Comparison of ENCODE assay signal across 16 cellular contexts in the genomic region with DNA sequence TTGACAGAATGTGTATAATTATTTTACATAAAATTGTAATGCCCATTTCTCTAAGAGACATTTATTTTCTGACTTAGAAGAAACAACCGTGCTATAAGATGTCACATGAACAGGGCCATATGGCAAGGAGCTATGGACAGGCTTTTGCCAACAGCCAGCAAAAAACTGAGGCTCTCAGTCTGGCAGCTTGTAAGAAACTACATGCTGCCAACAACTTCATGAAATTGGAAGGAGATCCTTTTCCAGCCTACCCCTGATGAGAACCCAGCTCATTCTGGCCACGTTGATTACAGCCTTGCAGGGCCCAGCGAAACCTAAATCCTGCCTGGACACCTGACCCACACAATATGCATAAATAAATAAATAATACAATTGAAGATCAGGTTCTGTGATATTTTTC.
DNase-seq lines count a peak whose midpoint lies in the region; ATAC-seq and TF ChIP-seq lines count a peak whose summit lies in the region.
"Had no signal": no experiment of that assay in that cellular context is flagged by ENCODE, and none has a peak within 500 bp of the region (broad histone marks: within the 10 kb centered on the region; RNA-seq: fewer than 3 reads in every experiment).

No MANE protein-coding gene starts in this region.

- no peaks in the 10 kb centered on the region for H3K27me3 ChIP-seq in osteoblast (ENCODE audit: insufficient read depth, low read length)

- H3K4me2 ChIP-seq in osteoblast (ENCODE audit: insufficient read depth, low read length), result no peak overlapping the region

- no peak overlapping the region for H3K4me3 ChIP-seq in osteoblast (ENCODE audit: insufficient read depth, low read length)

- no peaks in the 10 kb centered on the region for H3K36me3 ChIP-seq in osteoblast (ENCODE audit: insufficient read depth, low read length)

- intact Hi-C loops in activated T-helper 1 cell treated with anti-CD3 and anti-CD28 coated beads, Interleukin-12 subunit alpha, Interleukin-12 subunit beta, Interleukin-2, Interleukin-4 antibody, amounts not matched to agents 30 ng/mL and 10 ng/mL and 1 ng/mL, durations not matched to agents 14 hours and 24 hours and 36 hours (cut with micrococcal nuclease), result no loop called here

- H3K27ac Mint-ChIP-seq in activated T-helper 1 cell treated with anti-CD3 and anti-CD28 coated beads, Interleukin-12 subunit alpha, Interleukin-12 subunit beta, Interleukin-2, Interleukin-4 antibody, amounts not matched to agents 30 ng/mL and 10 ng/mL and 1 ng/mL, durations not matched to agents 14 hours and 24 hours and 36 hours, result no peak overlapping the region
- H3K27ac Mint-ChIP-seq: B cell; CD4-positive, alpha-beta T cell; H9 had no signal

- H3K36me3 Mint-ChIP-seq in activated T-helper 1 cell treated with anti-CD3 and anti-CD28 coated beads, Interleukin-12 subunit alpha, Interleukin-12 subunit beta, Interleukin-2, Interleukin-4 antibody, amounts not matched to agents 30 ng/mL and 10 ng/mL and 1 ng/mL, durations not matched to agents 14 hours and 24 hours and 36 hours (ENCODE audit: low read depth), result no peaks in the 10 kb centered on the region

- no peaks in the 10 kb centered on the region for H3K79me2 ChIP-seq in osteoblast (ENCODE audit: insufficient read depth, low read length)

- no peak for ATAC-seq in GM21528 (IDR thresholded peaks at IDR 0.05; ENCODE audit: low FRiP score, unreplicated experiment)

- no peak overlapping the region for H3K27ac ChIP-seq in osteoblast (ENCODE audit: low read depth, low read length)

- H3K4me1 ChIP-seq in osteoblast (ENCODE audit: insufficient read depth, low read length), result peaks cover 6% of the 10 kb centered on the region

- no peaks in the 10 kb centered on the region for H4K20me1 ChIP-seq in osteoblast (ENCODE audit: insufficient read depth, low read length)

- no peak overlapping the region for H3K4me3 Mint-ChIP-seq in activated T-helper 1 cell treated with anti-CD3 and anti-CD28 coated beads, Interleukin-12 subunit alpha, Interleukin-12 subunit beta, Interleukin-2, Interleukin-4 antibody, amounts not matched to agents 30 ng/mL and 10 ng/mL and 1 ng/mL, durations not matched to agents 14 hours and 24 hours and 36 hours
- H3K4me3 Mint-ChIP-seq: B cell; CD4-positive, alpha-beta T cell; H9 had no signal

- H3K9me3 ChIP-seq in osteoblast (ENCODE audit: low read depth, low read length), result no peaks in the 10 kb centered on the region

- no peak for TF ChIP-seq CTCF in osteoblast (IDR thresholded peaks at IDR 0.05; ENCODE audit: extremely low read depth, low read depth, low read length)

- no peaks in the 10 kb centered on the region for H3K9me3 Mint-ChIP-seq in activated T-helper 1 cell treated with anti-CD3 and anti-CD28 coated beads, Interleukin-12 subunit alpha, Interleukin-12 subunit beta, Interleukin-2, Interleukin-4 antibody, amounts not matched to agents 30 ng/mL and 10 ng/mL and 1 ng/mL, durations not matched to agents 14 hours and 24 hours and 36 hours
- H3K9me3 Mint-ChIP-seq: CD4-positive, alpha-beta T cell; H9 had no signal

- H3K27me3 Mint-ChIP-seq in activated T-helper 1 cell treated with anti-CD3 and anti-CD28 coated beads, Interleukin-12 subunit alpha, Interleukin-12 subunit beta, Interleukin-2, Interleukin-4 antibody, amounts not matched to agents 30 ng/mL and 10 ng/mL and 1 ng/mL, durations not matched to agents 14 hours and 24 hours and 36 hours (ENCODE audit: insufficient read depth), result no peaks in the 10 kb centered on the region
- H3K27me3 Mint-ChIP-seq: CD4-positive, alpha-beta T cell had no signal

- no peaks in the 10 kb centered on the region for H3K4me1 Mint-ChIP-seq in activated T-helper 1 cell treated with anti-CD3 and anti-CD28 coated beads, Interleukin-12 subunit alpha, Interleukin-12 subunit beta, Interleukin-2, Interleukin-4 antibody, amounts not matched to agents 30 ng/mL and 10 ng/mL and 1 ng/mL, durations not matched to agents 14 hours and 24 hours and 36 hours (ENCODE audit: low read depth)
- H3K4me1 Mint-ChIP-seq: B cell had no signal

- H2AFZ ChIP-seq in osteoblast (ENCODE audit: low read length), result no peak overlapping the region

- peak; percentile 57 for DNase-seq in DMS 273 treated with DMSO at 0.1 percent for 48 hours (lab: John Stamatoyannopoulos, UW)
- DNase-seq in NCI-H2171 treated with DMSO at 0.1 percent for 48 hours (lab: John Stamatoyannopoulos, UW), result peak; percentile 69
- DNase-seq in cerebellar cortex (ENCODE audit: low spot score), result peak; percentile 98
- DNase-seq in osteoblast (ENCODE audit: insufficient read length, low spot score, missing footprints), result peak; percentile 17
- DNase-seq in NCI-H1092 treated with DMSO at 0.1 percent for 48 hours (lab: John Stamatoyannopoulos, UW), result no peak
- no peak for DNase-seq in activated T-helper 1 cell treated with anti-CD3 and anti-CD28 coated beads, Interleukin-12 subunit alpha, Interleukin-12 subunit beta, Interleukin-2, Interleukin-4 antibody, amounts not matched to agents 30 ng/mL and 10 ng/mL and 1 ng/mL, durations not matched to agents 14 hours and 24 hours and 36 hours (ENCODE audit: low spot score)
- DNase-seq: Calu3; CD4-positive, alpha-beta T cell; DMS153; DMS79 treated with DMSO at 0.1 percent for 48 hours; EL; GDM1; GOT3; H9 had no signal

Comparison
In these comparisons a context has a peak if more than half of its experiments do, and no peak if none do; other contexts are left out.
1. DNase-seq: peak in DMS 273 treated with DMSO at 0.1 percent for 48 hours (single experiment), NCI-H2171 treated with DMSO at 0.1 percent for 48 hours (single experiment), cerebellar cortex (single experiment) and osteoblast (single experiment); none in NCI-H1092 treated with DMSO at 0.1 percent for 48 hours (single experiment) and activated T-helper 1 cell treated with anti-CD3 and anti-CD28 coated beads, Interleukin-12 subunit alpha, Interleukin-12 subunit beta, Interleukin-2, Interleukin-4 antibody, amounts not matched to agents 30 ng/mL and 10 ng/mL and 1 ng/mL, durations not matched to agents 14 hours and 24 hours and 36 hours (single experiment).